9 cellular contexts compared by ENCODE assay signal in genomic region chr16:85169333-85170065, GRCh38. TPM values are rescaled to one million over a fixed set of nuclear protein-coding genes. Genes with fewer than 3 reads are reported as not detected.
DNase-seq lines count a peak whose midpoint lies in the region; ATAC-seq, FAIRE-seq and TF ChIP-seq lines count a peak whose summit lies in the region.
"Had no signal": no experiment of that assay in that cellular context is flagged by ENCODE, and none has a peak within 500 bp of the region (broad histone marks: within the 10 kb centered on the region; RNA-seq: fewer than 3 reads in every experiment).

No MANE protein-coding gene starts in this region.

- H4K5ac ChIP-seq in H1 (ENCODE audit: insufficient read length, low read depth, low read length) = no peak overlapping the region

- H2AK5ac ChIP-seq in H1 (ENCODE audit: low read depth, low read length) = no peak overlapping the region

- H3K14ac ChIP-seq in H1 (ENCODE audit: insufficient read length) = no peak overlapping the region

- no peak overlapping the region for H3K56ac ChIP-seq in H1 (replicated peaks; ENCODE audit: insufficient read length, low read depth, low read length)

- H4K8ac ChIP-seq in H1 (ENCODE audit: extremely low read depth, insufficient read depth, low read length) = peak overlapping the region; percentile 76

- CTCF ChIA-PET in H1 (lab: Charles Lee; ENCODE audit: partially characterized antibody) = interaction anchor here (0.6 to 1.7 kb wide), 9 partner anchors 8 to 274 kb away, joined by 3 to 4 read pairs (median 3); no protein-coding TSS in a partner anchor

- H3K4me1 Mint-ChIP-seq in effector memory CD8-positive, alpha-beta T cell (ENCODE audit: low read depth in 2 of 2) = peaks cover 2 to 3% of the 10 kb centered on the region in 2 donors

- H3K23ac ChIP-seq in H1 (ENCODE audit: insufficient read length) = no peak overlapping the region

- ATAC-seq in effector memory CD8-positive, alpha-beta T cell (replicated peaks) = no peak
- ATAC-seq in GM21423 (IDR thresholded peaks at IDR 0.05; ENCODE audit: unreplicated experiment) = no peak

- H3K9me3 Mint-ChIP-seq in effector memory CD8-positive, alpha-beta T cell = no peaks in the 10 kb centered on the region

- H2BK120ac ChIP-seq in H1 (replicated peaks; ENCODE audit: low read depth, low read length) = no peak overlapping the region

- H3K4me3 ChIP-seq in BE2C (ENCODE audit: low read depth, low read length) (peak overlapping the region; percentile 69), H1 (ENCODE audit: extremely low read depth in 1 of 4, insufficient read depth in 2 of 4, low read depth in 3 of 4, low read length in 4 of 4) (peak overlapping the region; percentile 42 to 60 (median 46)), neural cell (ENCODE audit: low read length) (peak overlapping the region; percentile 58)

- TF ChIP-seq CTCF in BE2C (IDR thresholded peaks at IDR 0.05; ENCODE audit: low read depth, low read length) (no peak), H1 (IDR thresholded peaks at IDR 0.05; ENCODE audit: control extremely low read depth in 1 of 3, insufficient read depth in 1 of 3, low read depth in 1 of 3, low read length in 3 of 3) (no peak), neural cell (IDR thresholded peaks at IDR 0.05; ENCODE audit: poor library complexity, severe bottlenecking) (no peak)

- WGBS in H1 (ENCODE audit: extremely low coverage in 1 of 2, insufficient coverage in 1 of 2, insufficient read length in 1 of 2, insufficient replicate concordance in 2 of 2, low coverage in 1 of 2, low lambda C conversion rate in 2 of 2, missing lambda C conversion rate in 1 of 2), 2 experiments = 2% methylated on average over 50 of the region's 125 CpGs; no CpG with 5 or more reads in 1 of the 2 experiments

- H3K4me1 ChIP-seq in BE2C (peaks cover 30% of the 10 kb centered on the region), H1 (replicated peaks in 1 of 4; ENCODE audit: control insufficient read depth in 3 of 4, insufficient read depth in 4 of 4, low read length in 3 of 4) (peaks cover 6 to 35% (median 20%) of the 10 kb centered on the region in 4 experiments)

- TF ChIP-seq EP300 in H1 (IDR thresholded peaks at IDR 0.05; ENCODE audit: borderline replicate concordance in 1 of 2, low read depth in 2 of 2, low read length in 2 of 2) (no peak), neural cell (conservative IDR thresholded peaks at IDR 0.05; ENCODE audit: poor library complexity, severe bottlenecking) (peak; percentile 26)

- H3K36me3 ChIP-seq in BE2C (no peaks in the 10 kb centered on the region), H1 (ENCODE audit: control insufficient read depth in 2 of 4, insufficient read depth in 4 of 4, low read length in 3 of 4) (no peaks in the 10 kb centered on the region), neural cell (ENCODE audit: insufficient read depth, low read length) (no peaks in the 10 kb centered on the region)

- H3K9ac ChIP-seq in H1 (replicated peaks in 1 of 4; ENCODE audit: extremely low read depth in 1 of 4, low read depth in 3 of 4, low read length in 3 of 4) (peak overlapping the region in 2 of 4 experiments; percentile 9 to 39; a peak in 1 of 7 replicates), neural cell (ENCODE audit: low read length) (peak overlapping the region; percentile 55)

- H3K27me3 ChIP-seq in BE2C (no peaks in the 10 kb centered on the region), H1 (replicated peaks in 1 of 4; ENCODE audit: control insufficient read depth in 3 of 4, extremely low read depth in 1 of 4, insufficient read depth in 3 of 4, low read length in 3 of 4) (peaks cover 1 to 22% (median 15%) of the 10 kb centered on the region in 4 experiments; a peak in 6 of 7 replicates), neural cell (ENCODE audit: insufficient read depth, low read depth, low read length) (peaks cover 21% of the 10 kb centered on the region)

- no peak overlapping the region for H2AFZ ChIP-seq in H1 (ENCODE audit: low read length)
- no peak overlapping the region for H2AFZ ChIP-seq in neural cell (ENCODE audit: low read depth, low read length)

- H3K18ac ChIP-seq in H1 (ENCODE audit: extremely low read depth, low read length) = peak overlapping the region; percentile 60; the same call in 1 of the 2 replicates

- H2BK15ac ChIP-seq in H1 (ENCODE audit: low read length) = no peak overlapping the region

- no peak overlapping the region for H2BK20ac ChIP-seq in H1 (ENCODE audit: low read length)

- H3K4ac ChIP-seq in H1 (replicated peaks; ENCODE audit: insufficient read length, low read depth, low read length) = no peak overlapping the region

- H4K20me1 ChIP-seq in H1 (replicated peaks in 1 of 2; ENCODE audit: control insufficient read depth in 1 of 2, insufficient read depth in 2 of 2, low read length in 2 of 2) (peaks cover 18 to 27% of the 10 kb centered on the region in 2 experiments), neural cell (ENCODE audit: insufficient read depth) (no peaks in the 10 kb centered on the region)

- peaks cover 3% of the 10 kb centered on the region for H3K36me3 Mint-ChIP-seq in effector memory CD8-positive, alpha-beta T cell (ENCODE audit: insufficient read depth)

- 0 out of 2 replicates have a peak, but pooled peaks cover 5% of the 10 kb centered on the region for H3K79me1 ChIP-seq in H1 (ENCODE audit: low read depth, low read length)

- TF ChIP-seq RAD21 in H1 (IDR thresholded peaks at IDR 0.05 in 1 of 2, conservative IDR thresholded peaks at IDR 0.05 in 1 of 2; ENCODE audit: low read depth in 2 of 2, low read length in 2 of 2) (no peak), neural cell (conservative IDR thresholded peaks at IDR 0.05) (no peak)

- no peak overlapping the region for H2BK5ac ChIP-seq in H1 (ENCODE audit: low read depth, low read length)

- H3K27me3 Mint-ChIP-seq in effector memory CD8-positive, alpha-beta T cell = peaks cover 70 to 84% of the 10 kb centered on the region in 2 donors

- H3K9me3 ChIP-seq in BE2C (no peaks in the 10 kb centered on the region), H1 (ENCODE audit: insufficient read depth in 2 of 2, low read depth in 1 of 2, low read length in 1 of 2) (no peaks in the 10 kb centered on the region), neural cell (ENCODE audit: low read length) (no peaks in the 10 kb centered on the region)

- FAIRE-seq in H1 (lab: Jason Lieb, UNC) = no peak

- H3K27ac Mint-ChIP-seq in effector memory CD8-positive, alpha-beta T cell = no peak overlapping the region

- POLR2A ChIA-PET in H1 (lab: Charles Lee; ENCODE audit: partially characterized antibody) = interaction anchor here (1.4 to 4.4 kb wide), 3 partner anchors 11 to 55 kb away, joined by 4 to 18 read pairs (median 6); no protein-coding TSS in a partner anchor

- H3K27ac ChIP-seq in H1 (ENCODE audit: low read depth, low read length) = no peak overlapping the region
- H3K27ac ChIP-seq in neural cell (ENCODE audit: low read length) = no peak overlapping the region

- no peak overlapping the region for H4K91ac ChIP-seq in H1 (replicated peaks; ENCODE audit: insufficient read length, low read length)

- in situ Hi-C loops in G401 (cut with HindIII; ENCODE audit: low sequenced_read_pairs) = no loop called here

- TF ChIP-seq POLR2A in H1 (IDR thresholded peaks at IDR 0.05; ENCODE audit: control extremely low read depth in 1 of 2, low read depth in 2 of 2, low read length in 2 of 2) = no peak

- H3K9me2 ChIP-seq in neural cell (ENCODE audit: insufficient read depth, low read length) = no peaks in the 10 kb centered on the region

- peak; percentile 57 for DNase-seq in BE2C
- DNase-seq in HuH-7 (ENCODE audit: low spot score) = peak; percentile 41
- no peak for DNase-seq in H1 (ENCODE audit: low read depth in 1 of 2, low spot score in 2 of 2)
- no peak for DNase-seq in DMS114 treated with DMSO at 0.1 percent for 48 hours (lab: John Stamatoyannopoulos, UW; ENCODE audit: unreplicated experiment)
- DNase-seq in effector memory CD8-positive, alpha-beta T cell = no peak
- no peak for DNase-seq in G401 (ENCODE audit: low spot score)
- DNase-seq: NCI-H774 had no signal

- peaks cover 6% of the 10 kb centered on the region; the same call in 1 of the 2 replicates for H3K23me2 ChIP-seq in H1 (ENCODE audit: low read depth, low read length)

- H3K4me2 ChIP-seq in H1 (ENCODE audit: insufficient read depth in 1 of 2, low read depth in 2 of 2, low read length in 2 of 2) (peak overlapping the region; percentile 38 to 88), neural cell (ENCODE audit: low read length) (no peak overlapping the region)

- no peak overlapping the region for H3K4me3 Mint-ChIP-seq in effector memory CD8-positive, alpha-beta T cell

- no peak overlapping the region for H2BK12ac ChIP-seq in H1 (ENCODE audit: low read depth, low read length)

- H3K79me2 ChIP-seq in H1 (ENCODE audit: control insufficient read depth in 1 of 2, insufficient read depth in 2 of 2, low read length in 2 of 2) (peaks cover 0 to 7% of the 10 kb centered on the region in 2 experiments; a peak in 1 of 4 replicates), neural cell (replicated peaks; ENCODE audit: insufficient read depth, low read length) (no peaks in the 10 kb centered on the region)

- H3F3A ChIP-seq in neural cell (ENCODE audit: insufficient read depth, low read length, poor library complexity, severe bottlenecking) = no peaks in the 10 kb centered on the region

TF ChIP-seq in H1, 55 proteins besides CTCF, POLR2A, EP300 and RAD21 (continues in another document):
- no peak for TF ChIP-seq YY1 (IDR thresholded peaks at IDR 0.05; ENCODE audit: low read depth, low read length)

TF ChIP-seq in neural cell, 6 proteins besides CTCF, POLR2A, EP300 and RAD21:
- TF ChIP-seq TAF1 (IDR thresholded peaks at IDR 0.05; ENCODE audit: low read depth) = no peak
- TF ChIP-seq MXI1 (conservative IDR thresholded peaks at IDR 0.05; ENCODE audit: poor library complexity, severe bottlenecking) = peak; percentile 71

RNA-seq across cellular contexts. Expression of gene CIBAR2, which starts 57.2 kb away (rescaled TPM):
- not detected for polyA plus RNA-seq in BE2C (2012; ENCODE audit: insufficient read depth, insufficient read length, low read depth)
- not detected in 2 replicates for total RNA-seq in H1 (2021; fragmentation: NEBNext Ultra II Directional; extraction: Animal tissue kit (Norgen Biotek cat#: 25700))
- polyA plus RNA-seq in H1 (2011; rRNA removed) (0.06 and 0.18 TPM in 2 replicates), neural cell (not detected in 2 replicates)
- polyA plus RNA-seq in H1 (2011; cell fraction: cytosol; rRNA removed) = 0.12 TPM
- polyA plus RNA-seq in H1 (2011; cell fraction: nucleus; rRNA removed) = 0.23 TPM
- polyA plus RNA-seq in H1 (2012, experiment 1 of 2) = 0.15 to 0.29 TPM in 2 of 4 replicates, not detected in the others
- 0.42 TPM for polyA plus RNA-seq in H1 (2012, experiment 2 of 2)
- polyA plus RNA-seq in H1 (2013, experiment 1 of 2) = 0.06 TPM
- polyA plus RNA-seq in H1 (2013, experiment 2 of 2) = 0.02 TPM
- polyA minus RNA-seq in H1 (2011; rRNA and poly(A)+ RNA removed) = 0.17 TPM in 1 of 2 replicates, not detected in the other
- polyA minus RNA-seq in H1 (2011; cell fraction: cytosol; rRNA and poly(A)+ RNA removed) = not detected
- polyA minus RNA-seq in H1 (2011; cell fraction: nucleus; rRNA and poly(A)+ RNA removed) = not detected
- polyA minus RNA-seq in neural cell = not detected in 2 replicates
- total RNA-seq in G401 (2014; rRNA removed; shearing (Covaris generic)) = 0.37 and 0.51 TPM in 2 replicates

Comparison
In these comparisons a context has a peak if more than half of its experiments do, and no peak if none do; other contexts are left out.
1. DNase-seq: peak in BE2C (single experiment) and HuH-7 (single experiment); none in H1 (0 of 2), DMS114 treated with DMSO at 0.1 percent for 48 hours (single experiment), effector memory CD8-positive, alpha-beta T cell (0 of 3) and G401 (single experiment).
2. Peak in every context shown above with its lines, with median percentiles within 50 percentile points of each other: H3K4me3 ChIP-seq.